In the genomic region with DNA sequence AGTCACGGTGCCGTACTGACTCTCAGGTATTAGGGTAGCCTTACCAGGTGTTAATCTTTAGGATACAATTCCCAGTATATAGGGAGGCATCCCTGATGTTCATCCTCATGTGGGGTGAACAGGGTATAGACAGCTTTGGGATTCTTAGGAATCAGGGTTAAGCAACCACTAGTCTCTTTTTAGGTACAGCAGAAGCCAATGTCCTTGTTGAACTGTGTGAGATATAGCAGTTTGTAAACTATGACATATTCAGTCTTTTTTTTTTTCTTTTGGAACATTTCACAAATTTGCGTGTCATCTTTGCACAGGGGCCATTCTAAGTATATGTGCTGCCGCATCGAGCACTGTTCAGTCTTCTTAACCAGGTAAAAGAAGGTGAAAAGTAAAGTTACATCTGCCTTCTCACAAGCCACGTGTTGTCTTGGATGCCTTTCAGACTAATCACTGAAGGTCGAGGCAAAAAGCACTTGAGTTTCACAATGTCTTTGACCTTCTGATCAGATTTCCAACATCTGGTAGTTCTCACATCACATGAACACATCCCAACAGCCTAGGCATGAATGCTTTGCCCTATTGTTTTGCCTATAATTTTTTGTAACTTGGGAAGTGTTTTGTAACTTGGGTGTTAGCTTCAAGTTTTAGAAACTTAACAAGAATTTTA, we compare ENCODE assay signal across 23 cellular contexts. TPM values are rescaled to one million over a fixed set of nuclear protein-coding genes. Genes with fewer than 3 reads are reported as not detected.
DNase-seq lines count a peak whose midpoint lies in the region; ATAC-seq and TF ChIP-seq lines count a peak whose summit lies in the region.
"Had no signal": no experiment of that assay in that cellular context is flagged by ENCODE, and none has a peak within 500 bp of the region (broad histone marks: within the 10 kb centered on the region; RNA-seq: fewer than 3 reads in every experiment).

No MANE protein-coding gene starts in this region.

- POLR2A ChIA-PET in activated CD4-positive, alpha-beta memory T cell treated with anti-CD3 and anti-CD28 coated beads, Interleukin-2, amount 10 ng/mL, durations not matched to agents 7 days and 5 days (lab: Charles Lee) = no interaction called here

- no peak overlapping the region for H3K4me3 Mint-ChIP-seq in activated CD4-positive, alpha-beta memory T cell treated with anti-CD3 and anti-CD28 coated beads, Interleukin-2, amount 10 ng/mL, durations not matched to agents 7 days and 5 days
- H3K4me3 Mint-ChIP-seq: activated CD4-positive, alpha-beta T cell treated with anti-CD3 and anti-CD28 coated beads, Interleukin-2, amount 10 ng/mL, durations not matched to agents 7 days and 5 days; central memory CD8-positive, alpha-beta T cell; endodermal cell; mesothelial cell of epicardium had no signal

- H3K36me3 ChIP-seq in ACC112 (ENCODE audit: insufficient read depth, low read length) = peaks cover 17% of the 10 kb centered on the region

- peaks cover 14% of the 10 kb centered on the region for H3K4me1 ChIP-seq in ACC112 (ENCODE audit: control insufficient read depth, insufficient read depth, low read length, unreplicated experiment)
- H3K4me1 ChIP-seq: right lobe of liver had no signal

- no peaks in the 10 kb centered on the region for H3K79me2 ChIP-seq in ACC112 (ENCODE audit: control insufficient read depth, insufficient read depth, low read length, unreplicated experiment)

- no peak for ATAC-seq in GM21717 (IDR thresholded peaks at IDR 0.05; ENCODE audit: unreplicated experiment)
- ATAC-seq: activated naive CD4-positive, alpha-beta T cell treated with anti-CD3 and anti-CD28 coated beads, Interleukin-2, amount 50 U/mL, for 72 hours had no signal

- TF ChIP-seq CTCF in choroid plexus epithelial cell (conservative IDR thresholded peaks at IDR 0.05; ENCODE audit: low read depth, low read length) = no peak

- no peaks in the 10 kb centered on the region for H3K27me3 Mint-ChIP-seq in activated CD4-positive, alpha-beta memory T cell treated with anti-CD3 and anti-CD28 coated beads, Interleukin-2, amount 10 ng/mL, durations not matched to agents 7 days and 5 days
- H3K27me3 Mint-ChIP-seq: activated CD4-positive, alpha-beta T cell treated with anti-CD3 and anti-CD28 coated beads, Interleukin-2, amount 10 ng/mL, durations not matched to agents 7 days and 5 days; central memory CD8-positive, alpha-beta T cell had no signal

- DNase-seq in HCEC 1CT (peak; percentile 90), choroid plexus epithelial cell (ENCODE audit: low read depth) (peak; percentile 94), hepatic stellate cell (ENCODE audit: low spot score) (peak; percentile 13), NCI-H226 (no peak), LoVo (ENCODE audit: low spot score) (no peak)
- DNase-seq in activated CD4-positive, alpha-beta memory T cell treated with anti-CD3 and anti-CD28 coated beads, Interleukin-2, amount 10 ng/mL, durations not matched to agents 7 days and 5 days = no peak
- DNase-seq: activated CD4-positive, alpha-beta T cell treated with anti-CD3 and anti-CD28 coated beads, Interleukin-2, amount 10 ng/mL, durations not matched to agents 7 days and 5 days; activated T-cell treated with anti-CD3 and anti-CD28 coated beads for 4 hours; endodermal cell; heart left ventricle; KBM-7; NCI-H1105; NCI-H2227 treated with DMSO at 0.1 percent for 48 hours; NK-92 treated with Interleukin-12 subunit alpha and Interleukin-12 subunit beta, amount 100 ng/mL, for 24 hours; right lobe of liver; SHP77; stimulated activated CD4-positive, alpha-beta T cell treated with anti-CD3 and anti-CD28 coated beads, Interleukin-4, amount 100 ng/mL, for 1 hour had no signal

- no peaks in the 10 kb centered on the region for H3K4me1 Mint-ChIP-seq in activated CD4-positive, alpha-beta memory T cell treated with anti-CD3 and anti-CD28 coated beads, Interleukin-2, amount 10 ng/mL, durations not matched to agents 7 days and 5 days
- H3K4me1 Mint-ChIP-seq: activated CD4-positive, alpha-beta T cell treated with anti-CD3 and anti-CD28 coated beads, Interleukin-2, amount 10 ng/mL, durations not matched to agents 7 days and 5 days; central memory CD8-positive, alpha-beta T cell; endodermal cell; mesothelial cell of epicardium had no signal

- CTCF ChIA-PET in activated CD4-positive, alpha-beta memory T cell treated with anti-CD3 and anti-CD28 coated beads, Interleukin-2, amount 10 ng/mL, durations not matched to agents 7 days and 5 days (lab: Charles Lee) = interaction anchor here (0.5 kb wide), 1 partner anchor 88 kb away, joined by 4 read pairs; no protein-coding TSS in a partner anchor

- H3K36me3 Mint-ChIP-seq in activated CD4-positive, alpha-beta memory T cell treated with anti-CD3 and anti-CD28 coated beads, Interleukin-2, amount 10 ng/mL, durations not matched to agents 7 days and 5 days (ENCODE audit: low read depth) = peaks cover 27% of the 10 kb centered on the region

- no peaks in the 10 kb centered on the region for H3K9me3 Mint-ChIP-seq in activated CD4-positive, alpha-beta memory T cell treated with anti-CD3 and anti-CD28 coated beads, Interleukin-2, amount 10 ng/mL, durations not matched to agents 7 days and 5 days
- H3K9me3 Mint-ChIP-seq: activated CD4-positive, alpha-beta T cell treated with anti-CD3 and anti-CD28 coated beads, Interleukin-2, amount 10 ng/mL, durations not matched to agents 7 days and 5 days; activated naive CD4-positive, alpha-beta T cell treated with anti-CD3 and anti-CD28 coated beads, Interleukin-2, amount 50 U/mL, for 72 hours; central memory CD8-positive, alpha-beta T cell; endodermal cell; mesothelial cell of epicardium had no signal

- peak overlapping the region; percentile 63 for H3K27ac ChIP-seq in ACC112 (ENCODE audit: low read depth, low read length)
- H3K27ac ChIP-seq: heart left ventricle, right lobe of liver had no signal

- no peak overlapping the region for H3K4me3 ChIP-seq in ACC112 (ENCODE audit: low read depth, low read length)
- H3K4me3 ChIP-seq in choroid plexus epithelial cell (ENCODE audit: low read depth, low read length) = no peak overlapping the region
- H3K4me3 ChIP-seq: heart left ventricle, right lobe of liver, tibial nerve had no signal

- no peak overlapping the region for H2AFZ ChIP-seq in ACC112 (ENCODE audit: low read length, unreplicated experiment)

- no peaks in the 10 kb centered on the region for H3K27me3 ChIP-seq in ACC112 (ENCODE audit: insufficient read depth, low read length)
- H3K27me3 ChIP-seq: heart left ventricle, right lobe of liver, tibial nerve had no signal

- H3K27ac Mint-ChIP-seq in activated CD4-positive, alpha-beta memory T cell treated with anti-CD3 and anti-CD28 coated beads, Interleukin-2, amount 10 ng/mL, durations not matched to agents 7 days and 5 days = no peak overlapping the region
- H3K27ac Mint-ChIP-seq: activated CD4-positive, alpha-beta T cell treated with anti-CD3 and anti-CD28 coated beads, Interleukin-2, amount 10 ng/mL, durations not matched to agents 7 days and 5 days; endodermal cell; mesothelial cell of epicardium had no signal

RNA-seq across cellular contexts. Expression of a gene that starts 17.2 kb away (rescaled TPM):
- total RNA-seq in activated CD4-positive, alpha-beta memory T cell treated with anti-CD3 and anti-CD28 coated beads, Interleukin-2, amount 10 ng/mL, durations not matched to agents 7 days and 5 days = 1 to 10 TPM; 7.5 to 8.0 TPM

RNA-seq across cellular contexts. Expression of a gene that starts 43.8 kb away (rescaled TPM):
- not detected for total RNA-seq in activated CD4-positive, alpha-beta memory T cell treated with anti-CD3 and anti-CD28 coated beads, Interleukin-2, amount 10 ng/mL, durations not matched to agents 7 days and 5 days
- total RNA-seq: activated CD4-positive, alpha-beta T cell treated with anti-CD3 and anti-CD28 coated beads, Interleukin-2, amount 10 ng/mL, durations not matched to agents 7 days and 5 days; activated naive CD4-positive, alpha-beta T cell treated with anti-CD3 and anti-CD28 coated beads, Interleukin-2, amount 50 U/mL, for 72 hours; tibial nerve had no signal

RNA-seq across cellular contexts. Expression of a gene that starts 55.4 kb away (rescaled TPM):
- total RNA-seq in activated CD4-positive, alpha-beta memory T cell treated with anti-CD3 and anti-CD28 coated beads, Interleukin-2, amount 10 ng/mL, durations not matched to agents 7 days and 5 days = 10 to 100 TPM; 21.9 to 24.2 TPM

Comparison
In these comparisons a context has a peak if more than half of its experiments do, and no peak if none do; other contexts are left out.
1. DNase-seq: peak in HCEC 1CT (single experiment), choroid plexus epithelial cell (single experiment) and hepatic stellate cell (single experiment); none in NCI-H226 (single experiment), activated CD4-positive, alpha-beta memory T cell treated with anti-CD3 and anti-CD28 coated beads, Interleukin-2, amount 10 ng/mL, durations not matched to agents 7 days and 5 days (single experiment) and LoVo (single experiment).